ENCODE assay signal across 17 cellular contexts in the genomic region with DNA sequence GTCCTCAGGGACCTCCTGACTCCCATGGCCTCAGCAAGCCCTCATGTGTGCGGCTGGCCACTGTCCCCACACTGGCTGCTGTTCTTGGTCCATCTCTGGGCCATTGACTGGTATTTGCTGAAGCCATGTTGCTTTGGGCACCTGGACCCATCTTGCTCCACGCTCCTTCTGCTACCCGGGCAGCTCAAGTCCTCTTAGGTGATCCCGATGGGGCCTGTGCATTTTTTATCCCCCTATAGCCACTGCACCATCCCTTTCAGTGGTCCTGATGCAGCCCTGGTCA. TPM values are rescaled to one million over a fixed set of nuclear protein-coding genes. Genes with fewer than 3 reads are reported as not detected.
DNase-seq lines count a peak whose midpoint lies in the region; ATAC-seq and TF ChIP-seq lines count a peak whose summit lies in the region.
"Had no signal": no experiment of that assay in that cellular context is flagged by ENCODE, and none has a peak within 500 bp of the region (broad histone marks: within the 10 kb centered on the region; RNA-seq: fewer than 3 reads in every experiment).

No MANE protein-coding gene starts in this region.

- DNase-seq in activated effector memory CD4-positive, alpha-beta T cell treated with anti-CD3 and anti-CD28 coated beads, Interleukin-2, amount 50 U/mL, for 16 hours, result peak; percentile 22
- DNase-seq in activated effector memory CD4-positive, alpha-beta T cell treated with Interleukin-2 at 50 U/mL for 16 hours, result no peak
- peak; percentile 23 for DNase-seq in natural killer cell treated with Interleukin-12 subunit alpha and Interleukin-12 subunit beta and Interleukin-15 and Interleukin-18, amount 100 ng/mL, for 72 hours (ENCODE audit: low spot score)
- DNase-seq in natural killer cell (no peak), sciatic nerve (ENCODE audit: low spot score) (peak; percentile 8), OCI-M2 (lab: John Stamatoyannopoulos, UW; ENCODE audit: unreplicated experiment) (no peak), psoas muscle (no peak)
- DNase-seq: ACHN; CD4-positive, CD25-positive, alpha-beta regulatory T cell; DMS53; GM23248 had no signal

- H3K27ac Mint-ChIP-seq in natural killer cell treated with Interleukin-12 subunit alpha and Interleukin-12 subunit beta and Interleukin-15 and Interleukin-18, amount 100 ng/mL, for 72 hours, result no peak overlapping the region
- no peak overlapping the region for H3K27ac Mint-ChIP-seq in natural killer cell
- H3K27ac Mint-ChIP-seq: CD4-positive, CD25-positive, alpha-beta regulatory T cell had no signal

- intact Hi-C loops in natural killer cell (cut with micrococcal nuclease), result no loop called here
- intact Hi-C loops in sciatic nerve (cut with DNase I), result loop anchor here (5.0 kb wide), 1 partner anchor 1447 kb away; a partner anchor contains a TSS
- intact Hi-C loops in psoas muscle (cut with DNase I), result no loop called here

- TF ChIP-seq CTCF in natural killer cell (IDR thresholded peaks at IDR 0.05) (no peak), psoas muscle (IDR thresholded peaks at IDR 0.05) (no peak)

- H3K27me3 Mint-ChIP-seq in natural killer cell treated with Interleukin-12 subunit alpha and Interleukin-12 subunit beta and Interleukin-15 and Interleukin-18, amount 100 ng/mL, for 72 hours, result peaks cover 9 to 13% of the 10 kb centered on the region in 2 donors
- H3K27me3 Mint-ChIP-seq in natural killer cell (ENCODE audit: low read depth in 2 of 2), result peaks cover 12% of the 10 kb centered on the region in 2 donors

- H3K9me3 Mint-ChIP-seq in natural killer cell treated with Interleukin-12 subunit alpha and Interleukin-12 subunit beta and Interleukin-15 and Interleukin-18, amount 100 ng/mL, for 72 hours, result no peaks in the 10 kb centered on the region
- no peaks in the 10 kb centered on the region for H3K9me3 Mint-ChIP-seq in natural killer cell

- H3K36me3 Mint-ChIP-seq in natural killer cell treated with Interleukin-12 subunit alpha and Interleukin-12 subunit beta and Interleukin-15 and Interleukin-18, amount 100 ng/mL, for 72 hours, result no peaks in the 10 kb centered on the region
- no peaks in the 10 kb centered on the region for H3K36me3 Mint-ChIP-seq in natural killer cell
- H3K36me3 Mint-ChIP-seq: CD4-positive, CD25-positive, alpha-beta regulatory T cell had no signal

- H3K4me3 ChIP-seq in psoas muscle, result no peak overlapping the region
- H3K4me3 ChIP-seq: BLaER1 treated with 17β-estradiol and CSF1 and Interleukin-3, amounts not matched to agents 10 nM and 100 nM; GM23248 had no signal

- H3K27me3 ChIP-seq in psoas muscle (ENCODE audit: insufficient read depth in 3 of 3, low read length in 2 of 3), result no peaks in the 10 kb centered on the region
- H3K27me3 ChIP-seq: BLaER1 treated with 17β-estradiol and CSF1 and Interleukin-3, amounts not matched to agents 10 nM and 100 nM had no signal

- no peaks in the 10 kb centered on the region for H3K4me1 Mint-ChIP-seq in natural killer cell treated with Interleukin-12 subunit alpha and Interleukin-12 subunit beta and Interleukin-15 and Interleukin-18, amount 100 ng/mL, for 72 hours (ENCODE audit: low read depth in 2 of 2)
- H3K4me1 Mint-ChIP-seq in natural killer cell, result no peaks in the 10 kb centered on the region
- H3K4me1 Mint-ChIP-seq: CD4-positive, CD25-positive, alpha-beta regulatory T cell had no signal

- no peak overlapping the region for H3K27ac ChIP-seq in psoas muscle
- H3K27ac ChIP-seq: BLaER1 treated with 17β-estradiol and CSF1 and Interleukin-3, amounts not matched to agents 10 nM and 100 nM; GM23248; HL-60 had no signal

- H3K4me3 Mint-ChIP-seq in natural killer cell treated with Interleukin-12 subunit alpha and Interleukin-12 subunit beta and Interleukin-15 and Interleukin-18, amount 100 ng/mL, for 72 hours, result no peak overlapping the region
- no peak overlapping the region for H3K4me3 Mint-ChIP-seq in natural killer cell
- H3K4me3 Mint-ChIP-seq: CD4-positive, CD25-positive, alpha-beta regulatory T cell had no signal

- H3K9me3 ChIP-seq in psoas muscle, result no peaks in the 10 kb centered on the region
- H3K9me3 ChIP-seq: BLaER1 treated with 17β-estradiol and CSF1 and Interleukin-3, amounts not matched to agents 10 nM and 100 nM had no signal

- no peaks in the 10 kb centered on the region for H3K4me1 ChIP-seq in psoas muscle
- H3K4me1 ChIP-seq: BLaER1 treated with 17β-estradiol and CSF1 and Interleukin-3, amounts not matched to agents 10 nM and 100 nM had no signal

- ATAC-seq in natural killer cell treated with Interleukin-12 subunit alpha and Interleukin-12 subunit beta and Interleukin-15 and Interleukin-18, amount 100 ng/mL, for 72 hours, result no peak
- ATAC-seq in natural killer cell, result no peak
- ATAC-seq in sciatic nerve, result no peak
- ATAC-seq in HG03439 (IDR thresholded peaks at IDR 0.05; ENCODE audit: unreplicated experiment), result no peak
- ATAC-seq in psoas muscle, result no peak
- ATAC-seq: HCT116 had no signal

- no peaks in the 10 kb centered on the region for H3K36me3 ChIP-seq in psoas muscle (ENCODE audit: insufficient read depth in 1 of 2, low read depth in 1 of 2)
- H3K36me3 ChIP-seq: BLaER1 treated with 17β-estradiol and CSF1 and Interleukin-3, amounts not matched to agents 10 nM and 100 nM had no signal

- WGBS in psoas muscle, 3 donors, result 86 to 92% (median 88%) methylated on average over 4 of the region's 4 CpGs

RNA-seq across cellular contexts. Expression of a gene that starts 16.7 kb away (rescaled TPM):
- not detected for total RNA-seq in natural killer cell treated with Interleukin-12 subunit alpha and Interleukin-12 subunit beta and Interleukin-15 and Interleukin-18, amount 100 ng/mL, for 72 hours
- total RNA-seq in natural killer cell (not detected), sciatic nerve (59.6 TPM), psoas muscle (10 to 100 TPM in 3 of 4 donors, 1 to 10 TPM in 1; 9.9 to 17.6 (median 14.5) TPM)
- 10 to 100 TPM; 14.0 to 18.0 (median 16.3) TPM for polyA plus RNA-seq in psoas muscle
- total RNA-seq: A172; CD4-positive, CD25-positive, alpha-beta regulatory T cell; Daoy; GM23248 had no signal
- polyA plus RNA-seq: CD4-positive, CD25-positive, alpha-beta regulatory T cell; GM23248 had no signal

Comparison
In these comparisons a context has a peak if more than half of its experiments do, and no peak if none do; other contexts are left out.
1. DNase-seq: peak in activated effector memory CD4-positive, alpha-beta T cell treated with anti-CD3 and anti-CD28 coated beads, Interleukin-2, amount 50 U/mL, for 16 hours (single experiment), natural killer cell treated with Interleukin-12 subunit alpha and Interleukin-12 subunit beta and Interleukin-15 and Interleukin-18, amount 100 ng/mL, for 72 hours (single experiment) and sciatic nerve (single experiment); none in activated effector memory CD4-positive, alpha-beta T cell treated with Interleukin-2 at 50 U/mL for 16 hours (single experiment), natural killer cell (single experiment), OCI-M2 (single experiment) and psoas muscle (0 of 2).
2. RNA of a gene that starts 16.7 kb away (total RNA-seq): 59.6 TPM in sciatic nerve (single experiment) and 9.9 to 17.6 TPM in psoas muscle; not detected in natural killer cell treated with Interleukin-12 subunit alpha and Interleukin-12 subunit beta and Interleukin-15 and Interleukin-18, amount 100 ng/mL, for 72 hours and not detected in natural killer cell; every median in the first group is over 10 times any median in the second.